Comparison of ENCODE assay signal across 14 cellular contexts in genomic region chr1:27372808-27373690, GRCh38.
DNase-seq lines count a peak whose midpoint lies in the region; TF ChIP-seq lines count a peak whose summit lies in the region.
"Had no signal": no experiment of that assay in that cellular context is flagged by ENCODE, and none has a peak within 500 bp of the region (broad histone marks: within the 10 kb centered on the region; RNA-seq: fewer than 3 reads in every experiment).

No MANE protein-coding gene starts in this region.

- peak; percentile 31; the same call in 1 of the 2 replicates for TF ChIP-seq CTCF in 22Rv1 (IDR thresholded peaks at IDR 0.05)
- TF ChIP-seq CTCF in GM12873 (IDR thresholded peaks at IDR 0.05; ENCODE audit: insufficient read depth, low read depth, low read length, missing control alignments) = peak; percentile 50
- 0 out of 2 replicates have a peak, but pooled peaks have one; percentile 18 for TF ChIP-seq CTCF in WI38 (IDR thresholded peaks at IDR 0.05; ENCODE audit: low read depth, low read length)

- no peak overlapping the region for H3K27ac ChIP-seq in 22Rv1
- H3K27ac ChIP-seq: parathyroid adenoma, uterus had no signal

- no peak overlapping the region for H3K4me3 ChIP-seq in WI38 (ENCODE audit: low read depth, low read length)
- H3K4me3 ChIP-seq: uterus had no signal

- DNase-seq in kidney tubule cell (ENCODE audit: low spot score) (peak; percentile 28), inferior parietal cortex (ENCODE audit: extremely low spot score) (no peak), NCI-H524 (lab: John Stamatoyannopoulos, UW) (no peak), NCI-H2029 (lab: John Stamatoyannopoulos, UW) (no peak), NCI-H1694 treated with DMSO at 0.1 percent for 48 hours (lab: John Stamatoyannopoulos, UW) (no peak)
- DNase-seq: activated B cell treated with CpG ODN at 0.5 μM for 24 hours, activated gamma-delta T cell, GOT3, NCI-H1105, uterus had no signal
